In genomic region chr4:56914336-56914735, GRCh38 we compare ENCODE assay signal across 15 cellular contexts. TPM values are rescaled to one million over a fixed set of nuclear protein-coding genes. Genes with fewer than 3 reads are reported as not detected.
DNase-seq lines count a peak whose midpoint lies in the region; ATAC-seq and TF ChIP-seq lines count a peak whose summit lies in the region.
"Had no signal": no experiment of that assay in that cellular context is flagged by ENCODE, and none has a peak within 500 bp of the region (broad histone marks: within the 10 kb centered on the region; RNA-seq: fewer than 3 reads in every experiment).

No MANE protein-coding gene starts in this region.

- no peaks in the 10 kb centered on the region for H3K27me3 Mint-ChIP-seq in stimulated activated naive CD8-positive, alpha-beta T cell treated with anti-CD3 and anti-CD28 coated beads, Interleukin-15, Interleukin-2, amounts not matched to agents 100 ng/mL and 50 ng/mL, for 24 hours
- no peaks in the 10 kb centered on the region for H3K27me3 Mint-ChIP-seq in stimulated activated naive CD8-positive, alpha-beta T cell treated with anti-CD3 and anti-CD28 coated beads, Interleukin-15, amount 100 ng/mL, for 72 hours
- no peaks in the 10 kb centered on the region for H3K27me3 Mint-ChIP-seq in activated B cell treated with CpG ODN at 0.5 μM for 24 hours
- no peaks in the 10 kb centered on the region for H3K27me3 Mint-ChIP-seq in stimulated activated naive B cell treated with anti-CD40 and anti-IgM and Interleukin-4, amounts not matched to agents 10 μg/mL and 1 μg/mL and 100 μg/mL, for 72 hours

- ATAC-seq in stimulated activated naive CD8-positive, alpha-beta T cell treated with anti-CD3 and anti-CD28 coated beads, Interleukin-15, amount 100 ng/mL, for 72 hours: no peak
- ATAC-seq in GM18867 (IDR thresholded peaks at IDR 0.05; ENCODE audit: unreplicated experiment) (peak; percentile 49), activated B cell treated with CpG ODN at 0.5 μM for 24 hours (ENCODE audit: low read depth) (no peak), HG03196 (IDR thresholded peaks at IDR 0.05; ENCODE audit: unreplicated experiment) (no peak)
- peak; percentile 59 to 68 for ATAC-seq in stimulated activated naive B cell treated with anti-CD40 and anti-IgM and Interleukin-4, amounts not matched to agents 10 μg/mL and 1 μg/mL and 100 μg/mL, for 72 hours (replicated peaks)

- intact Hi-C loops in activated B cell treated with CpG ODN at 0.5 μM for 24 hours (cut with micrococcal nuclease): no loop called here
- intact Hi-C loops in testis (cut with DNase I; ENCODE audit: low total_unique reads): no loop called here

- TF ChIP-seq POLR2A in testis (IDR thresholded peaks at IDR 0.05): no peak

- H3K27ac ChIP-seq in testis: no peak overlapping the region
- H3K27ac ChIP-seq: RWPE1, SJCRH30 had no signal

- peak overlapping the region; percentile 26 for H3K27ac Mint-ChIP-seq in stimulated activated naive CD8-positive, alpha-beta T cell treated with anti-CD3 and anti-CD28 coated beads, Interleukin-15, Interleukin-2, amounts not matched to agents 100 ng/mL and 50 ng/mL, for 24 hours
- H3K27ac Mint-ChIP-seq in stimulated activated naive CD8-positive, alpha-beta T cell treated with anti-CD3 and anti-CD28 coated beads, Interleukin-15, amount 100 ng/mL, for 72 hours: no peak overlapping the region
- peak overlapping the region; percentile 24 for H3K27ac Mint-ChIP-seq in activated B cell treated with CpG ODN at 0.5 μM for 24 hours
- no peak overlapping the region for H3K27ac Mint-ChIP-seq in stimulated activated naive B cell treated with anti-CD40 and anti-IgM and Interleukin-4, amounts not matched to agents 10 μg/mL and 1 μg/mL and 100 μg/mL, for 72 hours

- CTCF ChIA-PET in activated B cell treated with CpG ODN at 0.5 μM for 24 hours (lab: Charles Lee): no interaction called here

- no peaks in the 10 kb centered on the region for H3K9me3 Mint-ChIP-seq in stimulated activated naive CD8-positive, alpha-beta T cell treated with anti-CD3 and anti-CD28 coated beads, Interleukin-15, Interleukin-2, amounts not matched to agents 100 ng/mL and 50 ng/mL, for 24 hours
- H3K9me3 Mint-ChIP-seq in stimulated activated naive CD8-positive, alpha-beta T cell treated with anti-CD3 and anti-CD28 coated beads, Interleukin-15, amount 100 ng/mL, for 72 hours: no peaks in the 10 kb centered on the region
- no peaks in the 10 kb centered on the region for H3K9me3 Mint-ChIP-seq in activated B cell treated with CpG ODN at 0.5 μM for 24 hours
- H3K9me3 Mint-ChIP-seq in stimulated activated naive B cell treated with anti-CD40 and anti-IgM and Interleukin-4, amounts not matched to agents 10 μg/mL and 1 μg/mL and 100 μg/mL, for 72 hours: no peaks in the 10 kb centered on the region

- no peak overlapping the region for H3K4me3 Mint-ChIP-seq in stimulated activated naive CD8-positive, alpha-beta T cell treated with anti-CD3 and anti-CD28 coated beads, Interleukin-15, Interleukin-2, amounts not matched to agents 100 ng/mL and 50 ng/mL, for 24 hours
- no peak overlapping the region for H3K4me3 Mint-ChIP-seq in stimulated activated naive CD8-positive, alpha-beta T cell treated with anti-CD3 and anti-CD28 coated beads, Interleukin-15, amount 100 ng/mL, for 72 hours
- H3K4me3 Mint-ChIP-seq in activated B cell treated with CpG ODN at 0.5 μM for 24 hours: no peak overlapping the region
- peak overlapping the region in 1 of 2 donors; percentile 37 for H3K4me3 Mint-ChIP-seq in stimulated activated naive B cell treated with anti-CD40 and anti-IgM and Interleukin-4, amounts not matched to agents 10 μg/mL and 1 μg/mL and 100 μg/mL, for 72 hours

- WGBS in testis, 2 donors: 68 to 82% methylated on average over 3 of the region's 3 CpGs

- TF ChIP-seq CTCF in activated B cell treated with CpG ODN at 0.5 μM for 24 hours (IDR thresholded peaks at IDR 0.05) (no peak), testis (IDR thresholded peaks at IDR 0.05) (no peak)

- no peaks in the 10 kb centered on the region for H3K36me3 ChIP-seq in testis (ENCODE audit: low read depth, missing control alignments)

- DNase-seq in stimulated activated naive CD8-positive, alpha-beta T cell treated with anti-CD3 and anti-CD28 coated beads, Interleukin-15, amount 100 ng/mL, for 72 hours: no peak
- DNase-seq in activated B cell treated with CpG ODN at 0.5 μM for 24 hours: no peak
- no peak for DNase-seq in stimulated activated naive B cell treated with anti-CD40 and anti-IgM and Interleukin-4, amounts not matched to agents 10 μg/mL and 1 μg/mL and 100 μg/mL, for 72 hours
- DNase-seq in testis: no peak
- DNase-seq in germinal center (ENCODE audit: low spot score): no peak
- DNase-seq: Caco-2, NCI-H1436 treated with DMSO at 0.1 percent for 48 hours, NCI-H2081, NCI-H524 treated with DMSO at 0.1 percent for 48 hours, OCI-M1, SJCRH30 had no signal

- H3K9me3 ChIP-seq in testis: no peaks in the 10 kb centered on the region
- H3K9me3 ChIP-seq: Caco-2, SJCRH30 had no signal

- POLR2A ChIA-PET in activated B cell treated with CpG ODN at 0.5 μM for 24 hours (lab: Charles Lee): no interaction called here

- no peak overlapping the region for H3K4me3 ChIP-seq in testis
- H3K4me3 ChIP-seq: SJCRH30 had no signal

- no peaks in the 10 kb centered on the region for H3K27me3 ChIP-seq in testis
- H3K27me3 ChIP-seq: SJCRH30 had no signal

- H3K36me3 Mint-ChIP-seq in stimulated activated naive CD8-positive, alpha-beta T cell treated with anti-CD3 and anti-CD28 coated beads, Interleukin-15, Interleukin-2, amounts not matched to agents 100 ng/mL and 50 ng/mL, for 24 hours (ENCODE audit: low read depth): peaks cover 21% of the 10 kb centered on the region
- peaks cover 25% of the 10 kb centered on the region for H3K36me3 Mint-ChIP-seq in activated B cell treated with CpG ODN at 0.5 μM for 24 hours (ENCODE audit: low read depth)
- peaks cover 8 to 13% of the 10 kb centered on the region in 2 donors for H3K36me3 Mint-ChIP-seq in stimulated activated naive B cell treated with anti-CD40 and anti-IgM and Interleukin-4, amounts not matched to agents 10 μg/mL and 1 μg/mL and 100 μg/mL, for 72 hours

- peaks cover 31% of the 10 kb centered on the region for H3K4me1 ChIP-seq in testis

- peaks cover 70% of the 10 kb centered on the region for H3K4me1 Mint-ChIP-seq in stimulated activated naive CD8-positive, alpha-beta T cell treated with anti-CD3 and anti-CD28 coated beads, Interleukin-15, Interleukin-2, amounts not matched to agents 100 ng/mL and 50 ng/mL, for 24 hours (ENCODE audit: low read depth)
- peaks cover 64% of the 10 kb centered on the region for H3K4me1 Mint-ChIP-seq in stimulated activated naive CD8-positive, alpha-beta T cell treated with anti-CD3 and anti-CD28 coated beads, Interleukin-15, amount 100 ng/mL, for 72 hours
- H3K4me1 Mint-ChIP-seq in activated B cell treated with CpG ODN at 0.5 μM for 24 hours: peaks cover 61% of the 10 kb centered on the region
- H3K4me1 Mint-ChIP-seq in stimulated activated naive B cell treated with anti-CD40 and anti-IgM and Interleukin-4, amounts not matched to agents 10 μg/mL and 1 μg/mL and 100 μg/mL, for 72 hours: peaks cover 27 to 53% of the 10 kb centered on the region in 2 donors

RNA-seq across cellular contexts. Expression of gene REST, which starts 6.6 kb away (rescaled TPM):
- total RNA-seq in activated B cell treated with CpG ODN at 0.5 μM for 24 hours (48.3 and 49.1 TPM in 2 replicates), testis (10 to 100 TPM; 50.2 to 58.2 TPM)
- polyA plus RNA-seq in testis (ENCODE audit: insufficient read depth, low read depth, low replicate concordance): 10.7 TPM

Comparison
In these comparisons a context has a peak if more than half of its experiments do, and no peak if none do; other contexts are left out.
1. H3K27ac Mint-ChIP-seq: peak in stimulated activated naive CD8-positive, alpha-beta T cell treated with anti-CD3 and anti-CD28 coated beads, Interleukin-15, Interleukin-2, amounts not matched to agents 100 ng/mL and 50 ng/mL, for 24 hours (single experiment) and activated B cell treated with CpG ODN at 0.5 μM for 24 hours (single experiment); none in stimulated activated naive CD8-positive, alpha-beta T cell treated with anti-CD3 and anti-CD28 coated beads, Interleukin-15, amount 100 ng/mL, for 72 hours (0 of 2) and stimulated activated naive B cell treated with anti-CD40 and anti-IgM and Interleukin-4, amounts not matched to agents 10 μg/mL and 1 μg/mL and 100 μg/mL, for 72 hours (single experiment).
2. ATAC-seq: peak in GM18867 (single experiment) and stimulated activated naive B cell treated with anti-CD40 and anti-IgM and Interleukin-4, amounts not matched to agents 10 μg/mL and 1 μg/mL and 100 μg/mL, for 72 hours (2 of 2); none in stimulated activated naive CD8-positive, alpha-beta T cell treated with anti-CD3 and anti-CD28 coated beads, Interleukin-15, amount 100 ng/mL, for 72 hours (single experiment), activated B cell treated with CpG ODN at 0.5 μM for 24 hours (single experiment) and HG03196 (single experiment).